12 cellular contexts compared by ENCODE assay signal in genomic region chr12:104748790-104749189, GRCh38.
DNase-seq lines count a peak whose midpoint lies in the region; ATAC-seq lines count a peak whose summit lies in the region.
"Had no signal": no experiment of that assay in that cellular context is flagged by ENCODE, and none has a peak within 500 bp of the region (broad histone marks: within the 10 kb centered on the region; RNA-seq: fewer than 3 reads in every experiment).

No MANE protein-coding gene starts in this region.

- H3K36me3 Mint-ChIP-seq in activated naive CD8-positive, alpha-beta T cell treated with anti-CD3 and anti-CD28 coated beads, Interleukin-2, amount 10 ng/mL, durations not matched to agents 7 days and 5 days: peaks cover 19% of the 10 kb centered on the region
- no peaks in the 10 kb centered on the region for H3K36me3 Mint-ChIP-seq in activated naive CD8-positive, alpha-beta T cell treated with anti-CD3 and anti-CD28 coated beads, Interleukin-2, amount 50 U/mL, for 24 hours (ENCODE audit: low read depth)
- H3K36me3 Mint-ChIP-seq in dendritic cell treated with granulocyte-macrophage colony-stimulating factor and Interleukin-4, amounts not matched to agents 40 ng/mL and 50 ng/mL, for 4 days (ENCODE audit: low read depth): peaks cover 7% of the 10 kb centered on the region

- H3K4me1 Mint-ChIP-seq in activated naive CD8-positive, alpha-beta T cell treated with anti-CD3 and anti-CD28 coated beads, Interleukin-2, amount 10 ng/mL, durations not matched to agents 7 days and 5 days: peaks cover 46% of the 10 kb centered on the region
- H3K4me1 Mint-ChIP-seq in activated naive CD8-positive, alpha-beta T cell treated with anti-CD3 and anti-CD28 coated beads, Interleukin-2, amount 50 U/mL, for 24 hours: peaks cover 58% of the 10 kb centered on the region
- H3K4me1 Mint-ChIP-seq in dendritic cell treated with granulocyte-macrophage colony-stimulating factor and Interleukin-4, amounts not matched to agents 40 ng/mL and 50 ng/mL, for 4 days (ENCODE audit: low read depth): peaks cover 80% of the 10 kb centered on the region

- H3K4me1 ChIP-seq in aorta (ENCODE audit: control insufficient read depth in 1 of 2, insufficient read depth in 2 of 2, low read length in 2 of 2): no peaks in the 10 kb centered on the region

- peak overlapping the region; percentile 15 to 61 for H3K27ac ChIP-seq in aorta (ENCODE audit: low read depth in 1 of 2, low read length in 2 of 2)
- H3K27ac ChIP-seq: VCaP had no signal

- no peaks in the 10 kb centered on the region for H3K27me3 ChIP-seq in aorta (ENCODE audit: control insufficient read depth in 1 of 2, insufficient read depth in 2 of 2, low read length in 1 of 2)
- H3K27me3 ChIP-seq: dorsolateral prefrontal cortex had no signal

- H3K4me3 Mint-ChIP-seq in activated naive CD8-positive, alpha-beta T cell treated with anti-CD3 and anti-CD28 coated beads, Interleukin-2, amount 10 ng/mL, durations not matched to agents 7 days and 5 days: peak overlapping the region; percentile 11
- H3K4me3 Mint-ChIP-seq in activated naive CD8-positive, alpha-beta T cell treated with anti-CD3 and anti-CD28 coated beads, Interleukin-2, amount 50 U/mL, for 24 hours: no peak overlapping the region
- H3K4me3 Mint-ChIP-seq in dendritic cell treated with granulocyte-macrophage colony-stimulating factor and Interleukin-4, amounts not matched to agents 40 ng/mL and 50 ng/mL, for 4 days: no peak overlapping the region
- H3K4me3 Mint-ChIP-seq: nephron had no signal

- no peaks in the 10 kb centered on the region for H3K36me3 ChIP-seq in aorta (ENCODE audit: control insufficient read depth in 1 of 2, insufficient read depth in 2 of 2, low read length in 1 of 2)

- DNase-seq in activated naive CD8-positive, alpha-beta T cell treated with anti-CD3 and anti-CD28 coated beads, Interleukin-2, amount 10 ng/mL, durations not matched to agents 7 days and 5 days: no peak
- DNase-seq in activated naive CD8-positive, alpha-beta T cell treated with anti-CD3 and anti-CD28 coated beads, Interleukin-2, amount 50 U/mL, for 24 hours: no peak
- DNase-seq in medulla oblongata (ENCODE audit: extremely low spot score) (peak; percentile 29), aorta (peak in 1 of 2 donors; percentile 77), NK-92 (lab: John Stamatoyannopoulos, UW; ENCODE audit: unreplicated experiment) (no peak)
- no peak for DNase-seq in activated CD4-positive, CD25-positive, alpha-beta regulatory T cell (lab: John Stamatoyannopoulos, UW)
- no peak for DNase-seq in stimulated activated CD4-positive, alpha-beta T cell treated with anti-CD3 and anti-CD28 coated beads, Interleukin-12 subunit alpha, Interleukin-12 subunit beta, amount 100 ng/mL, for 4 hours
- DNase-seq: dorsolateral prefrontal cortex, NCI-H2081 had no signal

- no peaks in the 10 kb centered on the region for H3K9me3 Mint-ChIP-seq in activated naive CD8-positive, alpha-beta T cell treated with anti-CD3 and anti-CD28 coated beads, Interleukin-2, amount 10 ng/mL, durations not matched to agents 7 days and 5 days
- H3K9me3 Mint-ChIP-seq in activated naive CD8-positive, alpha-beta T cell treated with anti-CD3 and anti-CD28 coated beads, Interleukin-2, amount 50 U/mL, for 24 hours: no peaks in the 10 kb centered on the region
- H3K9me3 Mint-ChIP-seq in dendritic cell treated with granulocyte-macrophage colony-stimulating factor and Interleukin-4, amounts not matched to agents 40 ng/mL and 50 ng/mL, for 4 days: no peaks in the 10 kb centered on the region
- H3K9me3 Mint-ChIP-seq: nephron had no signal

- WGBS in aorta, 2 donors: 0 to 3% methylated on average over 5 of the region's 5 CpGs

- H3K4me3 ChIP-seq in aorta (ENCODE audit: low read length in 2 of 2): no peak overlapping the region
- H3K4me3 ChIP-seq: dorsolateral prefrontal cortex had no signal

- H3K9me3 ChIP-seq in aorta (ENCODE audit: control insufficient read depth, low read length): no peaks in the 10 kb centered on the region

- intact Hi-C loops in dendritic cell treated with granulocyte-macrophage colony-stimulating factor and Interleukin-4, amounts not matched to agents 40 ng/mL and 50 ng/mL, for 4 days (cut with micrococcal nuclease): no loop called here
- intact Hi-C loops in aorta (cut with DNase I): loop anchor here in 1 of 2 donors (10.0 kb wide), 1 partner anchor 286 kb away; no protein-coding TSS in a partner anchor

- H3K27me3 Mint-ChIP-seq in activated naive CD8-positive, alpha-beta T cell treated with anti-CD3 and anti-CD28 coated beads, Interleukin-2, amount 10 ng/mL, durations not matched to agents 7 days and 5 days: peaks cover 2% of the 10 kb centered on the region
- H3K27me3 Mint-ChIP-seq in activated naive CD8-positive, alpha-beta T cell treated with anti-CD3 and anti-CD28 coated beads, Interleukin-2, amount 50 U/mL, for 24 hours: no peaks in the 10 kb centered on the region
- H3K27me3 Mint-ChIP-seq in dendritic cell treated with granulocyte-macrophage colony-stimulating factor and Interleukin-4, amounts not matched to agents 40 ng/mL and 50 ng/mL, for 4 days: no peaks in the 10 kb centered on the region

- ATAC-seq in activated naive CD8-positive, alpha-beta T cell treated with anti-CD3 and anti-CD28 coated beads, Interleukin-2, amount 10 ng/mL, durations not matched to agents 7 days and 5 days (ENCODE audit: low read depth): no peak
- ATAC-seq in activated naive CD8-positive, alpha-beta T cell treated with anti-CD3 and anti-CD28 coated beads, Interleukin-2, amount 50 U/mL, for 24 hours: no peak
- peak; percentile 77 for ATAC-seq in aorta (ENCODE audit: low FRiP score)

- H3K27ac Mint-ChIP-seq in activated naive CD8-positive, alpha-beta T cell treated with anti-CD3 and anti-CD28 coated beads, Interleukin-2, amount 10 ng/mL, durations not matched to agents 7 days and 5 days: no peak overlapping the region
- no peak overlapping the region for H3K27ac Mint-ChIP-seq in activated naive CD8-positive, alpha-beta T cell treated with anti-CD3 and anti-CD28 coated beads, Interleukin-2, amount 50 U/mL, for 24 hours
- H3K27ac Mint-ChIP-seq in dendritic cell treated with granulocyte-macrophage colony-stimulating factor and Interleukin-4, amounts not matched to agents 40 ng/mL and 50 ng/mL, for 4 days: peak overlapping the region; percentile 93
- H3K27ac Mint-ChIP-seq: nephron had no signal

- POLR2A ChIA-PET in activated naive CD8-positive, alpha-beta T cell treated with anti-CD3 and anti-CD28 coated beads, Interleukin-2, amount 10 ng/mL, durations not matched to agents 7 days and 5 days (lab: Charles Lee): no interaction called here
